11 cellular contexts compared by ENCODE assay signal in genomic region chr6:2911171-2911570, GRCh38. TPM values are rescaled to one million over a fixed set of nuclear protein-coding genes. Genes with fewer than 3 reads are reported as not detected.
DNase-seq lines count a peak whose midpoint lies in the region; ATAC-seq and TF ChIP-seq lines count a peak whose summit lies in the region.
"Had no signal": no experiment of that assay in that cellular context is flagged by ENCODE, and none has a peak within 500 bp of the region (broad histone marks: within the 10 kb centered on the region; RNA-seq: fewer than 3 reads in every experiment).

No MANE protein-coding gene starts in this region.

- H3K4me1 Mint-ChIP-seq in activated B cell treated with CpG ODN at 0.5 μM for 24 hours = peaks cover 43% of the 10 kb centered on the region
- H3K4me1 Mint-ChIP-seq in stimulated activated naive B cell treated with anti-CD40 and anti-IgM and Interleukin-4, amounts not matched to agents 10 μg/mL and 1 μg/mL and 100 μg/mL, for 72 hours = peaks cover 41 to 52% of the 10 kb centered on the region in 2 donors

- ATAC-seq in HG03175 (IDR thresholded peaks at IDR 0.05; ENCODE audit: unreplicated experiment) (peak; percentile 70), activated B cell treated with CpG ODN at 0.5 μM for 24 hours (ENCODE audit: low read depth) (peak; percentile 80)
- ATAC-seq in stimulated activated naive B cell treated with anti-CD40 and anti-IgM and Interleukin-4, amounts not matched to agents 10 μg/mL and 1 μg/mL and 100 μg/mL, for 72 hours (replicated peaks) = peak; percentile 95 to 96

- intact Hi-C loops in activated B cell treated with CpG ODN at 0.5 μM for 24 hours (cut with micrococcal nuclease) = loop anchor here (1.0 to 2.0 kb wide), 9 partner anchors 8 to 120 kb away; partner anchors contain the start of gene SERPINB9

- H3K27ac Mint-ChIP-seq in activated B cell treated with CpG ODN at 0.5 μM for 24 hours = peak overlapping the region; percentile 88
- H3K27ac Mint-ChIP-seq in stimulated activated naive B cell treated with anti-CD40 and anti-IgM and Interleukin-4, amounts not matched to agents 10 μg/mL and 1 μg/mL and 100 μg/mL, for 72 hours = peak overlapping the region; percentile 89

- H3K36me3 Mint-ChIP-seq in activated B cell treated with CpG ODN at 0.5 μM for 24 hours (ENCODE audit: low read depth) = no peaks in the 10 kb centered on the region
- no peaks in the 10 kb centered on the region for H3K36me3 Mint-ChIP-seq in stimulated activated naive B cell treated with anti-CD40 and anti-IgM and Interleukin-4, amounts not matched to agents 10 μg/mL and 1 μg/mL and 100 μg/mL, for 72 hours

- CTCF ChIA-PET in activated B cell treated with CpG ODN at 0.5 μM for 24 hours (lab: Charles Lee) = interaction anchor here (0.6 to 2.2 kb wide), 26 partner anchors 8 to 168 kb away, joined by 3 to 100 read pairs (median 4); partner anchors contain the start of genes SERPINB1 and SERPINB9

- DNase-seq in activated effector memory CD4-positive, alpha-beta T cell treated with anti-CD3 and anti-CD28 coated beads, Interleukin-2, amount 50 U/mL, for 16 hours = peak; percentile 36
- DNase-seq in activated effector memory CD4-positive, alpha-beta T cell treated with Interleukin-2 at 50 U/mL for 16 hours = no peak
- DNase-seq in activated B cell treated with CpG ODN at 0.5 μM for 24 hours = no peak
- DNase-seq in stimulated activated naive B cell treated with anti-CD40 and anti-IgM and Interleukin-4, amounts not matched to agents 10 μg/mL and 1 μg/mL and 100 μg/mL, for 72 hours = peak; percentile 77
- no peak for DNase-seq in stimulated activated CD4-positive, alpha-beta T cell treated with anti-CD3 and anti-CD28 coated beads, Interleukin-15, amount 100 ng/mL, for 24 hours
- DNase-seq in activated CD8-positive, alpha-beta memory T cell treated with anti-CD3 and anti-CD28 coated beads for 24 hours = no peak
- DNase-seq in hepatic stellate cell (ENCODE audit: low spot score) = no peak
- DNase-seq: NCI-H1105, NCI-H748 treated with DMSO at 0.1 percent for 48 hours had no signal

- H3K27me3 Mint-ChIP-seq in activated B cell treated with CpG ODN at 0.5 μM for 24 hours = no peaks in the 10 kb centered on the region
- H3K27me3 Mint-ChIP-seq in stimulated activated naive B cell treated with anti-CD40 and anti-IgM and Interleukin-4, amounts not matched to agents 10 μg/mL and 1 μg/mL and 100 μg/mL, for 72 hours = no peaks in the 10 kb centered on the region

- POLR2A ChIA-PET in activated B cell treated with CpG ODN at 0.5 μM for 24 hours (lab: Charles Lee) = interaction anchor here (0.6 to 2.6 kb wide), 27 partner anchors 8 to 148 kb away, joined by 3 to 39 read pairs (median 6); partner anchors contain the start of genes NQO2, SERPINB1 and SERPINB9

- peak overlapping the region; percentile 51 for H3K4me3 Mint-ChIP-seq in activated B cell treated with CpG ODN at 0.5 μM for 24 hours
- peak overlapping the region; percentile 64 to 78 for H3K4me3 Mint-ChIP-seq in stimulated activated naive B cell treated with anti-CD40 and anti-IgM and Interleukin-4, amounts not matched to agents 10 μg/mL and 1 μg/mL and 100 μg/mL, for 72 hours

- H3K9me3 Mint-ChIP-seq in activated B cell treated with CpG ODN at 0.5 μM for 24 hours = no peaks in the 10 kb centered on the region
- H3K9me3 Mint-ChIP-seq in stimulated activated naive B cell treated with anti-CD40 and anti-IgM and Interleukin-4, amounts not matched to agents 10 μg/mL and 1 μg/mL and 100 μg/mL, for 72 hours = peaks cover 0 to 2% of the 10 kb centered on the region in 2 donors

- TF ChIP-seq CTCF in activated B cell treated with CpG ODN at 0.5 μM for 24 hours (IDR thresholded peaks at IDR 0.05) = no peak

RNA-seq across cellular contexts. Expression of gene SERPINB9, which starts 8.1 kb away (rescaled TPM):
- 142 and 149 TPM in 2 replicates for total RNA-seq in activated B cell treated with CpG ODN at 0.5 μM for 24 hours
- total RNA-seq: H4 had no signal

Comparison
In these comparisons a context has a peak if more than half of its experiments do, and no peak if none do; other contexts are left out.
1. DNase-seq: peak in activated effector memory CD4-positive, alpha-beta T cell treated with anti-CD3 and anti-CD28 coated beads, Interleukin-2, amount 50 U/mL, for 16 hours (single experiment) and stimulated activated naive B cell treated with anti-CD40 and anti-IgM and Interleukin-4, amounts not matched to agents 10 μg/mL and 1 μg/mL and 100 μg/mL, for 72 hours (single experiment); none in activated effector memory CD4-positive, alpha-beta T cell treated with Interleukin-2 at 50 U/mL for 16 hours (single experiment), activated B cell treated with CpG ODN at 0.5 μM for 24 hours (single experiment), stimulated activated CD4-positive, alpha-beta T cell treated with anti-CD3 and anti-CD28 coated beads, Interleukin-15, amount 100 ng/mL, for 24 hours (single experiment), activated CD8-positive, alpha-beta memory T cell treated with anti-CD3 and anti-CD28 coated beads for 24 hours (single experiment) and hepatic stellate cell (single experiment).
2. Peak in every context shown above with its lines, with median percentiles within 50 percentile points of each other: ATAC-seq.